ENCODE assay signal across 20 cellular contexts in genomic region chr7:105391429-105391828, GRCh38. TPM values are rescaled to one million over a fixed set of nuclear protein-coding genes. Genes with fewer than 3 reads are reported as not detected.
A peak's percentile ranks its signal among the peaks of the same experiment; 100 is the strongest.
DNase-seq lines count a peak whose midpoint lies in the region; ATAC-seq, FAIRE-seq and TF ChIP-seq lines count a peak whose summit lies in the region.
"Had no signal": no experiment of that assay in that cellular context is flagged by ENCODE, and none has a peak within 500 bp of the region (broad histone marks: within the 10 kb centered on the region; RNA-seq: fewer than 3 reads in every experiment).

No MANE protein-coding gene starts in this region.

- no peaks in the 10 kb centered on the region for H3K9me1 ChIP-seq in K562 (ENCODE audit: control insufficient read depth, insufficient read depth, low read length)

- H3K4me1 ChIP-seq in HepG2 (ENCODE audit: insufficient read depth, low read length) (peaks cover 24% of the 10 kb centered on the region), right lobe of liver (peaks cover 0 to 6% (median 0%) of the 10 kb centered on the region in 4 donors), HEK293 (ENCODE audit: control insufficient read depth, insufficient read depth, low read length) (no peaks in the 10 kb centered on the region), K562 (replicated peaks in 1 of 2; ENCODE audit: control insufficient read depth in 2 of 2, insufficient read depth in 2 of 2, low read length in 2 of 2) (peaks cover 11 to 13% of the 10 kb centered on the region in 2 experiments; a peak in 4 of 5 replicates), osteoblast (ENCODE audit: insufficient read depth, low read length) (peaks cover 8% of the 10 kb centered on the region)

- POLR2A ChIA-PET in HepG2 (lab: Yijun Ruan, JAX) (no interaction called here), HEK293 (lab: Yijun Ruan, JAX) (no interaction called here), K562 (lab: Yijun Ruan, JAX) (no interaction called here)

- TF ChIP-seq CTCF in HepG2 (CRISPR knock-in tag; IDR thresholded peaks at IDR 0.05) (no peak), right lobe of liver (IDR thresholded peaks at IDR 0.05) (no peak), HEK293 (tag by site-specific recombination; IDR thresholded peaks at IDR 0.05) (no peak), K562 (IDR thresholded peaks at IDR 0.05 in 2 of 3, conservative IDR thresholded peaks at IDR 0.05 in 1 of 3; ENCODE audit: insufficient read depth in 2 of 3, low read depth in 1 of 3, low read length in 3 of 3) (no peak), osteoblast (IDR thresholded peaks at IDR 0.05; ENCODE audit: extremely low read depth, low read depth, low read length) (no peak)

- intact Hi-C loops in HepG2 (cut with micrococcal nuclease; ENCODE audit: unreplicated experiment) (no loop called here), right lobe of liver (cut with DNase I) (no loop called here), K562 (cut with micrococcal nuclease) (no loop called here)

- H4K20me1 ChIP-seq in HepG2 (ENCODE audit: insufficient read depth, low read length) (0 out of 2 replicates have a peak, but pooled peaks cover 5% of the 10 kb centered on the region), K562 (replicated peaks; ENCODE audit: control insufficient read depth, insufficient read depth, low read length) (peaks cover 11% of the 10 kb centered on the region; the same call in 1 of the 2 replicates), osteoblast (ENCODE audit: insufficient read depth, low read length) (peaks cover 15% of the 10 kb centered on the region)

- in situ Hi-C loops in HepG2 (cut with HindIII; ENCODE audit: extremely low pct_ligation_motif_present, low pct_unique_long_range_greater_than_20kb) (no loop called here), K562 (cut with MboI) (no loop called here)

- H3K4me2 ChIP-seq in HepG2 (ENCODE audit: low read depth, low read length) (no peak overlapping the region), K562 (ENCODE audit: insufficient read depth, low read length) (no peak overlapping the region), osteoblast (ENCODE audit: insufficient read depth, low read length) (no peak overlapping the region)
- H3K4me2 ChIP-seq: BLaER1 had no signal

- H3K4me3 ChIP-seq in HepG2 (replicated peaks in 1 of 3; ENCODE audit: insufficient read depth in 1 of 3, low read depth in 2 of 3, low read length in 3 of 3) (no peak overlapping the region), right lobe of liver (no peak overlapping the region), HEK293 (ENCODE audit: low read depth, low read length) (no peak overlapping the region), K562 (no peak overlapping the region), osteoblast (ENCODE audit: insufficient read depth, low read length) (no peak overlapping the region)
- H3K4me3 ChIP-seq: BLaER1, GM12878, HAP-1 had no signal

- 86% methylated on average over 5 of the region's 5 CpGs for WGBS in HepG2 (ENCODE audit: low lambda C conversion rate)
- 100% methylated on average over 4 of the region's 5 CpGs for WGBS in right lobe of liver (ENCODE audit: insufficient coverage, low coverage, low lambda C conversion rate, missing lambda C conversion rate)
- 57% methylated on average over 5 of the region's 5 CpGs for WGBS in K562 (ENCODE audit: insufficient coverage, low coverage, missing lambda C conversion rate)

- TF ChIP-seq RAD21 in HepG2 (CRISPR knock-in tag; IDR thresholded peaks at IDR 0.05) (no peak), K562 (CRISPR knock-in tag; conservative IDR thresholded peaks at IDR 0.05 in 1 of 2, IDR thresholded peaks at IDR 0.05 in 1 of 2) (no peak)

- H2AFZ ChIP-seq in HepG2 (ENCODE audit: low read length) (no peak overlapping the region), K562 (ENCODE audit: low read depth, low read length) (no peak overlapping the region), osteoblast (ENCODE audit: low read length) (no peak overlapping the region)

- DNase-seq in HepG2 (ENCODE audit: low spot score) = no peak
- DNase-seq in right lobe of liver = no peak
- no peak for DNase-seq in K562 (ENCODE audit: extremely low read depth in 1 of 4, low spot score in 3 of 4)
- DNase-seq in osteoblast (ENCODE audit: insufficient read length, low spot score, missing footprints) = peak; percentile 6
- no peak for DNase-seq in stimulated activated CD4-positive, alpha-beta T cell treated with anti-CD3 and anti-CD28 coated beads, Interleukin-2, amount 100 ng/mL, for 24 hours
- no peak for DNase-seq in mesenteric fat pad (ENCODE audit: low spot score)
- no peak for DNase-seq in stimulated activated naive CD4-positive, alpha-beta T cell treated with Interleukin-2 at 50 U/mL for 16 hours (lab: John Stamatoyannopoulos, UW)
- DNase-seq: DMS 273 treated with DMSO at 0.1 percent for 48 hours, DMS79, EL, GDM1, GOT3 had no signal

- H3K27me3 ChIP-seq in HepG2 (ENCODE audit: control insufficient read depth in 1 of 2, insufficient read depth in 2 of 2, low read length in 2 of 2) (peaks cover 0 to 5% of the 10 kb centered on the region in 2 experiments; a peak in 1 of 5 replicates), right lobe of liver (no peaks in the 10 kb centered on the region), K562 (ENCODE audit: control insufficient read depth in 2 of 2, insufficient read depth in 2 of 2, low read length in 2 of 2) (no peaks in the 10 kb centered on the region), osteoblast (ENCODE audit: insufficient read depth, low read length) (no peaks in the 10 kb centered on the region)
- H3K27me3 ChIP-seq: BLaER1 had no signal

- no peak for TF ChIP-seq EP300 in HepG2 (IDR thresholded peaks at IDR 0.05; ENCODE audit: low read depth in 2 of 2, low read length in 2 of 2)
- TF ChIP-seq EP300 in HepG2 (CRISPR knock-in tag; IDR thresholded peaks at IDR 0.05; ENCODE audit: borderline replicate concordance) = no peak
- no peak for TF ChIP-seq EP300 in K562 (IDR thresholded peaks at IDR 0.05; ENCODE audit: low read length)

- H3K27ac ChIP-seq in HepG2 (ENCODE audit: extremely low read length, insufficient read depth, low read length) (no peak overlapping the region), right lobe of liver (no peak overlapping the region), HEK293 (ENCODE audit: extremely low read depth, low read depth, low read length) (no peak overlapping the region), K562 (ENCODE audit: extremely low read depth, low read depth, low read length) (no peak overlapping the region), osteoblast (ENCODE audit: low read depth, low read length) (no peak overlapping the region)
- H3K27ac ChIP-seq: BLaER1, C4-2B had no signal

- H3K36me3 ChIP-seq in HepG2 (replicated peaks in 1 of 2; ENCODE audit: control insufficient read depth in 1 of 2, insufficient read depth in 2 of 2, low read length in 2 of 2) (no peaks in the 10 kb centered on the region), right lobe of liver (no peaks in the 10 kb centered on the region), HEK293 (ENCODE audit: control insufficient read depth in 2 of 2, insufficient read depth in 1 of 2, low read length in 2 of 2) (no peaks in the 10 kb centered on the region; a peak in 1 of 3 replicates), K562 (ENCODE audit: control insufficient read depth, insufficient read depth, low read length) (no peaks in the 10 kb centered on the region), osteoblast (ENCODE audit: insufficient read depth, low read length) (no peaks in the 10 kb centered on the region)
- H3K36me3 ChIP-seq: BLaER1, HAP-1 had no signal

- CTCF ChIA-PET in HepG2 (lab: Yijun Ruan, JAX; ENCODE audit: low intra/inter-chr PET ratio, low total read pairs) = no interaction called here
- CTCF ChIA-PET in HEK293 (lab: Yijun Ruan, JAX) = no interaction called here
- CTCF ChIA-PET in K562 (lab: Yijun Ruan, JAX; ENCODE audit: low intra/inter-chr PET ratio) = no interaction called here

- ATAC-seq in HepG2 (no peak), right lobe of liver (no peak), K562 (no peak)
- ATAC-seq: GM12878 had no signal

- no peak overlapping the region for H3K9ac ChIP-seq in HepG2 (ENCODE audit: insufficient read depth, low read depth, low read length)
- H3K9ac ChIP-seq in K562 (ENCODE audit: insufficient read depth in 1 of 2, low read depth in 2 of 2, low read length in 2 of 2) = no peak overlapping the region
- H3K9ac ChIP-seq: BLaER1 had no signal

- H3K9me3 ChIP-seq in HepG2 (ENCODE audit: low read length) (no peaks in the 10 kb centered on the region), right lobe of liver (no peaks in the 10 kb centered on the region), HEK293 (ENCODE audit: control insufficient read depth, insufficient read depth, low read depth, low read length) (no peaks in the 10 kb centered on the region), K562 (replicated peaks; ENCODE audit: control insufficient read depth, insufficient read depth, low read depth, low read length) (no peaks in the 10 kb centered on the region), osteoblast (ENCODE audit: low read depth, low read length) (no peaks in the 10 kb centered on the region)
- H3K9me3 ChIP-seq: BLaER1, HAP-1 had no signal

- BruUV-seq in HepG2 (replicated peaks; lab: Mats Ljungman, UMichigan) = no TSS peak
- BruUV-seq in K562 (replicated peaks; lab: Mats Ljungman, UMichigan) = no TSS peak

- peaks cover 14% of the 10 kb centered on the region for H3K79me2 ChIP-seq in HepG2 (ENCODE audit: insufficient read depth, low read length)
- peaks cover 19% of the 10 kb centered on the region for H3K79me2 ChIP-seq in K562 (ENCODE audit: control insufficient read depth, insufficient read depth, low read length)
- H3K79me2 ChIP-seq in osteoblast (ENCODE audit: insufficient read depth, low read length) = peaks cover 17% of the 10 kb centered on the region

- FAIRE-seq in HepG2 (lab: Jason Lieb, UNC) = no peak
- no peak for FAIRE-seq in K562 (lab: Jason Lieb, UNC)
- FAIRE-seq: D721Med, GM12878, GM19239, H54 had no signal

- TF ChIP-seq POLR2A in HepG2 (IDR thresholded peaks at IDR 0.05; ENCODE audit: insufficient read depth in 1 of 2, low read depth in 2 of 2, low read length in 2 of 2) (no peak), right lobe of liver (IDR thresholded peaks at IDR 0.05) (no peak), K562 (conservative IDR thresholded peaks at IDR 0.05) (no peak)

RNA-seq across cellular contexts. Expression of gene SRPK2, which starts 2.7 kb away (rescaled TPM):
- total RNA-seq in HepG2 (2016; rRNA removed; fragmentation: Illumina TruSeq; extraction: Trizol) = 22.3 and 31.5 TPM in 2 replicates
- total RNA-seq in HepG2 (2016; cell fraction: cytosol; rRNA removed; fragmentation: Illumina TruSeq; extraction: Trizol; ENCODE audit: low read depth) = 9.1 and 9.5 TPM in 2 replicates
- total RNA-seq in HepG2 (2016; cell fraction: insoluble cytoplasmic fraction; rRNA removed; fragmentation: Illumina TruSeq; extraction: Trizol) = 21.0 and 28.4 TPM in 2 replicates
- total RNA-seq in HepG2 (2016; cell fraction: membrane; rRNA removed; fragmentation: Illumina TruSeq; extraction: Trizol) = 12.6 and 15.9 TPM in 2 replicates
- 26.1 and 28.5 TPM in 2 replicates for total RNA-seq in HepG2 (2016; cell fraction: nucleus; rRNA removed; fragmentation: Illumina TruSeq; extraction: Trizol)
- polyA plus RNA-seq in HepG2 (2011; rRNA removed) = 9.5 and 10.1 TPM in 2 replicates
- 4.8 and 6.4 TPM in 2 replicates for polyA plus RNA-seq in HepG2 (2011; cell fraction: cytosol; rRNA removed)
- 7.4 and 10.5 TPM in 2 replicates for polyA plus RNA-seq in HepG2 (2011; cell fraction: nucleus; rRNA removed)
- polyA plus RNA-seq in HepG2 (2012) = 18.8 and 19.8 TPM in 2 replicates
- polyA plus RNA-seq in HepG2 (2016; cell fraction: cytosol; fragmentation: Illumina TruSeq; extraction: Trizol; ENCODE audit: low read depth) = 2.7 and 3.3 TPM in 2 replicates
- polyA plus RNA-seq in HepG2 (2016; cell fraction: insoluble cytoplasmic fraction; fragmentation: Illumina TruSeq; extraction: Trizol; ENCODE audit: low read depth) = 29.0 and 30.2 TPM in 2 replicates
- polyA plus RNA-seq in HepG2 (2016; cell fraction: membrane; fragmentation: Illumina TruSeq; extraction: Trizol; ENCODE audit: low read depth) = 7.4 and 8.2 TPM in 2 replicates
- polyA plus RNA-seq in HepG2 (2016; cell fraction: nucleus; fragmentation: Illumina TruSeq; extraction: Trizol; ENCODE audit: insufficient read depth, low read depth) = 24.8 and 26.1 TPM in 2 replicates
- 6.8 and 12.0 TPM in 2 replicates for polyA minus RNA-seq in HepG2 (2011; rRNA and poly(A)+ RNA removed; ENCODE audit: low replicate concordance)
- polyA minus RNA-seq in HepG2 (2011; cell fraction: cytosol; rRNA and poly(A)+ RNA removed) = 10.2 and 13.7 TPM in 2 replicates
- polyA minus RNA-seq in HepG2 (2011; cell fraction: nucleus; rRNA and poly(A)+ RNA removed) = 32.6 and 37.0 TPM in 2 replicates
- 10 to 100 TPM; 15.5 to 21.1 (median 18.2) TPM for total RNA-seq in right lobe of liver
- 35.3 and 133 TPM in 2 replicates for total RNA-seq in K562 (2011; cell fraction: chromatin; rRNA removed; ENCODE audit: low replicate concordance)
- total RNA-seq in K562 (2011; cell fraction: nucleolus; rRNA removed) = 16.7 and 26.2 TPM in 2 replicates
- 38.6 and 52.0 TPM in 2 replicates for total RNA-seq in K562 (2011; cell fraction: nucleoplasm; rRNA removed)
- total RNA-seq in K562 (2014; rRNA removed) = 25.3 and 28.2 TPM in 2 replicates
- 38.8 and 43.1 TPM in 2 replicates for total RNA-seq in K562 (2014; rRNA removed; fragmentation: Illumina TruSeq; extraction: Trizol)
- total RNA-seq in K562 (2015; rRNA removed; fragmentation: Illumina TruSeq; extraction: Trizol) = 39.4 and 41.1 TPM in 2 replicates
- 38.8 and 44.7 TPM in 2 replicates for total RNA-seq in K562 (2021)
- polyA plus RNA-seq in K562 (2011; rRNA removed) = 15.7 and 21.5 TPM in 2 replicates
- polyA plus RNA-seq in K562 (2011; cell fraction: cytosol; rRNA removed) = 7.1 and 10.4 TPM in 2 replicates
- 17.2 and 19.5 TPM in 2 replicates for polyA plus RNA-seq in K562 (2011; cell fraction: nucleus; rRNA removed)
- 29.8 and 31.3 TPM in 2 replicates for polyA plus RNA-seq in K562 (2012)
- polyA plus RNA-seq in K562 (2014; fragmentation: Illumina TruSeq; extraction: Trizol) = 33.6 and 36.3 TPM in 2 replicates
- polyA plus RNA-seq in K562 (2014; fragmentation: Nextera tagmentation; extraction: Ambion mirVana) = 10 to 100 TPM; 27.3 to 33.3 TPM
- polyA plus RNA-seq in K562 (2014; rRNA removed) = 18.6 and 26.4 TPM in 2 replicates
- 32.2 and 34.9 TPM in 2 replicates for polyA minus RNA-seq in K562 (2011; rRNA and poly(A)+ RNA removed)
- polyA minus RNA-seq in K562 (2011; cell fraction: cytosol; rRNA and poly(A)+ RNA removed) = 12.4 and 18.3 TPM in 2 replicates
- 21.5 and 27.9 TPM in 2 replicates for polyA minus RNA-seq in K562 (2011; cell fraction: nucleus; rRNA and poly(A)+ RNA removed)
- 81.0 and 82.2 TPM in 2 replicates for total RNA-seq in osteoblast
- 42.5 TPM for total RNA-seq in mesenteric fat pad

Comparison
In these comparisons a context has a peak if more than half of its experiments do, and no peak if none do; other contexts are left out.
1. Of the 241 proteins assayed by ChIP-seq in both HepG2 and K562: peak only in HepG2: none; only in K562: ZBTB33; in both: ZNF121; in neither: 239.